In genomic region chr1:2392071-2392442, GRCh38 we compare ENCODE assay signal across 8 cellular contexts. TPM values are rescaled to one million over a fixed set of nuclear protein-coding genes. Genes with fewer than 3 reads are reported as not detected.
DNase-seq lines count a peak whose midpoint lies in the region; ATAC-seq and TF ChIP-seq lines count a peak whose summit lies in the region.

No MANE protein-coding gene starts in this region.

- peak overlapping the region; percentile 68 for H3K27ac Mint-ChIP-seq in activated CD4-positive, alpha-beta T cell treated with anti-CD3 and anti-CD28 coated beads, Interleukin-2, amount 10 ng/mL, durations not matched to agents 24 days and 14 days
- H3K27ac Mint-ChIP-seq in WTC11, result peak overlapping the region; percentile 60; the same call in 1 of the 2 replicates
- H3K27ac Mint-ChIP-seq in stimulated activated naive CD8-positive, alpha-beta T cell treated with anti-CD3 and anti-CD28 coated beads, Interleukin-15, Interleukin-2, amounts not matched to agents 100 ng/mL and 50 ng/mL, for 24 hours, result peak overlapping the region; percentile 89

- peak overlapping the region; percentile 90 for H3K4me3 Mint-ChIP-seq in activated CD4-positive, alpha-beta T cell treated with anti-CD3 and anti-CD28 coated beads, Interleukin-2, amount 10 ng/mL, durations not matched to agents 24 days and 14 days
- peak overlapping the region; percentile 85 for H3K4me3 Mint-ChIP-seq in WTC11
- H3K4me3 Mint-ChIP-seq in stimulated activated naive CD8-positive, alpha-beta T cell treated with anti-CD3 and anti-CD28 coated beads, Interleukin-15, Interleukin-2, amounts not matched to agents 100 ng/mL and 50 ng/mL, for 24 hours, result peak overlapping the region; percentile 93

- peaks cover 32% of the 10 kb centered on the region for H3K36me3 Mint-ChIP-seq in activated CD4-positive, alpha-beta T cell treated with anti-CD3 and anti-CD28 coated beads, Interleukin-2, amount 10 ng/mL, durations not matched to agents 24 days and 14 days (ENCODE audit: low read depth)
- H3K36me3 Mint-ChIP-seq in WTC11, result peaks cover 17% of the 10 kb centered on the region
- H3K36me3 Mint-ChIP-seq in stimulated activated naive CD8-positive, alpha-beta T cell treated with anti-CD3 and anti-CD28 coated beads, Interleukin-15, Interleukin-2, amounts not matched to agents 100 ng/mL and 50 ng/mL, for 24 hours (ENCODE audit: low read depth), result peaks cover 31% of the 10 kb centered on the region

- ATAC-seq in WTC11 (no peak), GM21381 (IDR thresholded peaks at IDR 0.05; ENCODE audit: unreplicated experiment) (no peak), HG02642 (IDR thresholded peaks at IDR 0.05; ENCODE audit: poor library complexity, unreplicated experiment) (no peak), HG03196 (IDR thresholded peaks at IDR 0.05; ENCODE audit: unreplicated experiment) (no peak)

- no peak for DNase-seq in activated CD4-positive, alpha-beta T cell treated with anti-CD3 and anti-CD28 coated beads, Interleukin-2, amount 10 ng/mL, durations not matched to agents 24 days and 14 days
- DNase-seq in activated CD4-positive, alpha-beta T cell treated with anti-CD3 and anti-CD28 coated beads for 4 hours, result no peak
- no peak for DNase-seq in WTC11 (ENCODE audit: low spot score)

- H3K4me1 Mint-ChIP-seq in activated CD4-positive, alpha-beta T cell treated with anti-CD3 and anti-CD28 coated beads, Interleukin-2, amount 10 ng/mL, durations not matched to agents 24 days and 14 days, result peaks cover 25% of the 10 kb centered on the region
- peaks cover 17% of the 10 kb centered on the region for H3K4me1 Mint-ChIP-seq in WTC11
- H3K4me1 Mint-ChIP-seq in stimulated activated naive CD8-positive, alpha-beta T cell treated with anti-CD3 and anti-CD28 coated beads, Interleukin-15, Interleukin-2, amounts not matched to agents 100 ng/mL and 50 ng/mL, for 24 hours (ENCODE audit: low read depth), result peaks cover 38% of the 10 kb centered on the region

- no peaks in the 10 kb centered on the region for H3K9me3 Mint-ChIP-seq in activated CD4-positive, alpha-beta T cell treated with anti-CD3 and anti-CD28 coated beads, Interleukin-2, amount 10 ng/mL, durations not matched to agents 24 days and 14 days
- H3K9me3 Mint-ChIP-seq in WTC11, result no peaks in the 10 kb centered on the region
- no peaks in the 10 kb centered on the region for H3K9me3 Mint-ChIP-seq in stimulated activated naive CD8-positive, alpha-beta T cell treated with anti-CD3 and anti-CD28 coated beads, Interleukin-15, Interleukin-2, amounts not matched to agents 100 ng/mL and 50 ng/mL, for 24 hours

- TF ChIP-seq CTCF in WTC11 (IDR thresholded peaks at IDR 0.05), result no peak

- intact Hi-C loops in activated CD4-positive, alpha-beta T cell treated with anti-CD3 and anti-CD28 coated beads, Interleukin-2, amount 10 ng/mL, durations not matched to agents 24 days and 14 days (cut with micrococcal nuclease), result no loop called here

- H3K27me3 Mint-ChIP-seq in activated CD4-positive, alpha-beta T cell treated with anti-CD3 and anti-CD28 coated beads, Interleukin-2, amount 10 ng/mL, durations not matched to agents 24 days and 14 days, result no peaks in the 10 kb centered on the region
- H3K27me3 Mint-ChIP-seq in WTC11 (ENCODE audit: low read depth), result no peaks in the 10 kb centered on the region
- H3K27me3 Mint-ChIP-seq in stimulated activated naive CD8-positive, alpha-beta T cell treated with anti-CD3 and anti-CD28 coated beads, Interleukin-15, Interleukin-2, amounts not matched to agents 100 ng/mL and 50 ng/mL, for 24 hours, result no peaks in the 10 kb centered on the region

- H3K4me3 ChIP-seq in iPS-11a (ENCODE audit: low read depth, low read length), result peak overlapping the region; percentile 90

- POLR2A ChIA-PET in WTC11 (lab: Charles Lee), result interaction anchor here (0.8 to 1.0 kb wide), 4 partner anchors 18 to 150 kb away, joined by 3 to 4 read pairs (median 4); partner anchors contain the start of gene PANK4

- CTCF ChIA-PET in WTC11 (lab: Charles Lee), result interaction anchor here (0.8 to 2.3 kb wide), 11 partner anchors 8 to 252 kb away, joined by 3 to 34 read pairs (median 7); partner anchors contain the start of genes FAAP20 and PANK4

TF ChIP-seq in WTC11, 78 proteins besides CTCF, POLR2A, EP300 and RAD21:
- TF ChIP-seq NR3C1 (CRISPR knock-in tag; conservative IDR thresholded peaks at IDR 0.05; ENCODE audit: low read depth), result no peak
- TF ChIP-seq KAT7 (CRISPR knock-in tag; IDR thresholded peaks at IDR 0.05; ENCODE audit: borderline replicate concordance), result no peak
- TF ChIP-seq JUN (CRISPR knock-in tag; IDR thresholded peaks at IDR 0.05), result no peak
- TF ChIP-seq JAZF1 (CRISPR knock-in tag; IDR thresholded peaks at IDR 0.05), result no peak
- no peak for TF ChIP-seq NFYB (CRISPR knock-in tag; conservative IDR thresholded peaks at IDR 0.05; ENCODE audit: low read depth)
- TF ChIP-seq ETV6 (CRISPR knock-in tag; IDR thresholded peaks at IDR 0.05), result no peak
- TF ChIP-seq TCF7 (CRISPR knock-in tag; IDR thresholded peaks at IDR 0.05; ENCODE audit: low read depth), result no peak
- TF ChIP-seq CDX4 (CRISPR knock-in tag; IDR thresholded peaks at IDR 0.05; ENCODE audit: borderline replicate concordance), result no peak
- TF ChIP-seq HMGXB4 (CRISPR knock-in tag; IDR thresholded peaks at IDR 0.05), result no peak
TF ChIP-seq in WTC11: peak in this region for 0.

RNA-seq across cellular contexts. Expression of gene RER1, which starts 0.4 kb away (rescaled TPM):
- 164 and 171 TPM in 2 replicates for total RNA-seq in activated CD4-positive, alpha-beta T cell treated with anti-CD3 and anti-CD28 coated beads, Interleukin-2, amount 10 ng/mL, durations not matched to agents 24 days and 14 days
- 72.1 to 80.4 TPM (median 79.8 TPM) in 3 replicates for total RNA-seq in WTC11 (2021)

RNA-seq across cellular contexts. Expression of gene MORN1, which starts 0.7 kb away (rescaled TPM):
- 9.0 and 11.1 TPM in 2 replicates for total RNA-seq in activated CD4-positive, alpha-beta T cell treated with anti-CD3 and anti-CD28 coated beads, Interleukin-2, amount 10 ng/mL, durations not matched to agents 24 days and 14 days
- 14.5 to 19.7 TPM (median 18.5 TPM) in 3 replicates for total RNA-seq in WTC11 (2021)

RNA-seq across cellular contexts. Expression of gene PEX10, which starts 20.3 kb away (rescaled TPM):
- total RNA-seq in activated CD4-positive, alpha-beta T cell treated with anti-CD3 and anti-CD28 coated beads, Interleukin-2, amount 10 ng/mL, durations not matched to agents 24 days and 14 days, result 22.3 and 24.2 TPM in 2 replicates
- 28.6 to 31.7 TPM (median 29.3 TPM) in 3 replicates for total RNA-seq in WTC11 (2021)
